Comparison of ENCODE assay signal across 8 cellular contexts in genomic region chr15:67063689-67064606, GRCh38. TPM values are rescaled to one million over a fixed set of nuclear protein-coding genes. Genes with fewer than 3 reads are reported as not detected.
DNase-seq lines count a peak whose midpoint lies in the region; ATAC-seq and TF ChIP-seq lines count a peak whose summit lies in the region.

No MANE protein-coding gene starts in this region.

- no peaks in the 10 kb centered on the region for H3K36me3 Mint-ChIP-seq in mesothelial cell of epicardium

- peaks cover 2% of the 10 kb centered on the region for H3K27me3 Mint-ChIP-seq in mesothelial cell of epicardium (ENCODE audit: low read depth)

- peaks cover 35% of the 10 kb centered on the region for H3K4me1 Mint-ChIP-seq in mesothelial cell of epicardium

- intact Hi-C loops in body of pancreas (cut with DNase I), result no loop called here

- no peaks in the 10 kb centered on the region for H3K9me3 ChIP-seq in BLaER1 treated with 17β-estradiol and CSF1 and Interleukin-3, amounts not matched to agents 10 nM and 100 nM (replicated peaks in 1 of 11)
- no peaks in the 10 kb centered on the region for H3K9me3 ChIP-seq in body of pancreas
- no peaks in the 10 kb centered on the region for H3K9me3 ChIP-seq in MM.1S (replicated peaks; ENCODE audit: insufficient read depth, low read length)

- peaks cover 26% of the 10 kb centered on the region for H3K79me2 ChIP-seq in MM.1S (ENCODE audit: low read length)

- no peaks in the 10 kb centered on the region for H3K27me3 ChIP-seq in BLaER1 treated with 17β-estradiol and CSF1 and Interleukin-3, amounts not matched to agents 10 nM and 100 nM
- no peaks in the 10 kb centered on the region for H3K27me3 ChIP-seq in body of pancreas
- H3K27me3 ChIP-seq in MM.1S (replicated peaks; ENCODE audit: insufficient read depth, low read length), result peaks cover 4% of the 10 kb centered on the region; the same call in 1 of the 2 replicates

- no peaks in the 10 kb centered on the region for H3K9me2 ChIP-seq in MM.1S (replicated peaks; ENCODE audit: insufficient read depth, low read length)

- peak; percentile 17 to 60 (median 53) for TF ChIP-seq POLR2A in body of pancreas (IDR thresholded peaks at IDR 0.05)

- peaks cover 0 to 21% (median 18%) of the 10 kb centered on the region in 11 experiments; a peak in 15 of 22 replicates for H3K36me3 ChIP-seq in BLaER1 treated with 17β-estradiol and CSF1 and Interleukin-3, amounts not matched to agents 10 nM and 100 nM
- H3K36me3 ChIP-seq in body of pancreas (replicated peaks in 1 of 2; ENCODE audit: insufficient read depth in 1 of 2, low read depth in 2 of 2) (no peaks in the 10 kb centered on the region), MM.1S (replicated peaks; ENCODE audit: insufficient read depth, low read length) (no peaks in the 10 kb centered on the region)

- no peak overlapping the region for H2AFZ ChIP-seq in MM.1S (ENCODE audit: low read length)

- peak overlapping the region; percentile 96 to 100 (median 98); a peak in 19 of 20 replicates for H3K4me3 ChIP-seq in BLaER1 treated with 17β-estradiol and CSF1 and Interleukin-3, amounts not matched to agents 10 nM and 100 nM
- H3K4me3 ChIP-seq in body of pancreas (no peak overlapping the region), MM.1S (ENCODE audit: low read length) (no peak overlapping the region)

- H3K4me2 ChIP-seq in BLaER1 treated with 17β-estradiol and CSF1 and Interleukin-3, amounts not matched to agents 10 nM and 100 nM, result peak overlapping the region; percentile 86 to 98 (median 91)
- H3K4me2 ChIP-seq in MM.1S (ENCODE audit: low read depth, low read length), result no peak overlapping the region

- peak overlapping the region; percentile 64 for H3K4me3 Mint-ChIP-seq in mesothelial cell of epicardium

- H3K27ac ChIP-seq in BLaER1 treated with 17β-estradiol and CSF1 and Interleukin-3, amounts not matched to agents 10 nM and 100 nM, result peak overlapping the region; percentile 87 to 98 (median 97); a peak in 21 of 22 replicates
- H3K27ac ChIP-seq in body of pancreas (peak overlapping the region; percentile 68 to 97 (median 96)), MM.1S (ENCODE audit: low read length) (no peak overlapping the region)

- H3K4me1 ChIP-seq in BLaER1 treated with 17β-estradiol and CSF1 and Interleukin-3, amounts not matched to agents 10 nM and 100 nM, result peaks cover 24 to 55% (median 34%) of the 10 kb centered on the region in 10 experiments
- H3K4me1 ChIP-seq in body of pancreas (peaks cover 69% of the 10 kb centered on the region), MM.1S (ENCODE audit: low read length) (peaks cover 22% of the 10 kb centered on the region)

- TF ChIP-seq CTCF in body of pancreas (IDR thresholded peaks at IDR 0.05) (no peak), mesothelial cell of epicardium (IDR thresholded peaks at IDR 0.05; ENCODE audit: unreplicated experiment) (no peak), MM.1S (IDR thresholded peaks at IDR 0.05; ENCODE audit: low read length) (no peak)

- peak overlapping the region; percentile 93 for H3K27ac Mint-ChIP-seq in mesothelial cell of epicardium

- peak; percentile 30 for DNase-seq in NCI-H2029 treated with DMSO at 0.1 percent for 48 hours (lab: John Stamatoyannopoulos, UW)
- peak; percentile 62 to 74 (median 68) for DNase-seq in body of pancreas
- peak in 1 of 2 experiments; percentile 57 for DNase-seq in mesothelial cell of epicardium (ENCODE audit: low spot score in 2 of 2, unreplicated experiment in 2 of 2)
- no peak for DNase-seq in MM.1S
- DNase-seq in 8988T, result no peak

- 19 to 21% methylated on average over 32 to 33 of the region's 33 CpGs for whole genome bisulfite sequencing in body of pancreas, 2 donors

- ATAC-seq in body of pancreas (peak; percentile 6), HG02885 (IDR thresholded peaks at IDR 0.05; ENCODE audit: poor library complexity, unreplicated experiment) (no peak), HG02759 (IDR thresholded peaks at IDR 0.05; ENCODE audit: unreplicated experiment) (no peak)

- H4K20me1 ChIP-seq in BLaER1 treated with 17β-estradiol and CSF1 and Interleukin-3, amounts not matched to agents 10 nM and 100 nM, result peaks cover 19 to 33% (median 32%) of the 10 kb centered on the region in 11 experiments; a peak in 21 of 22 replicates
- H4K20me1 ChIP-seq in MM.1S (ENCODE audit: insufficient read depth, low read length), result no peaks in the 10 kb centered on the region

- peak overlapping the region; percentile 91 to 99 (median 99) for H3K9ac ChIP-seq in BLaER1 treated with 17β-estradiol and CSF1 and Interleukin-3, amounts not matched to agents 10 nM and 100 nM
- H3K9ac ChIP-seq in MM.1S (ENCODE audit: low read length), result no peak overlapping the region

- no peaks in the 10 kb centered on the region for H3K9me3 Mint-ChIP-seq in mesothelial cell of epicardium

- H3F3A ChIP-seq in MM.1S (ENCODE audit: insufficient read depth, low read length), result peaks cover 30% of the 10 kb centered on the region

RNA-seq across cellular contexts. Expression of gene SMAD3, which starts 1.5 kb away (rescaled TPM):
- 10 to 100 TPM; 19.7 to 52.4 TPM for total RNA-seq in body of pancreas
- total RNA-seq in mesothelial cell of epicardium, result 89.9 to 96.2 TPM (median 90.7 TPM) in 3 replicates

Comparison
In these comparisons a context has a peak if more than half of its experiments do, and no peak if none do; other contexts are left out.
1. H3K4me3 ChIP-seq: peak in BLaER1 treated with 17β-estradiol and CSF1 and Interleukin-3, amounts not matched to agents 10 nM and 100 nM (10 of 10); none in body of pancreas (0 of 2) and MM.1S (single experiment).
2. DNase-seq: peak in NCI-H2029 treated with DMSO at 0.1 percent for 48 hours (single experiment) and body of pancreas (4 of 4); none in MM.1S (single experiment) and 8988T (single experiment).